Comparison of ENCODE assay signal across 9 cellular contexts in the genomic region with DNA sequence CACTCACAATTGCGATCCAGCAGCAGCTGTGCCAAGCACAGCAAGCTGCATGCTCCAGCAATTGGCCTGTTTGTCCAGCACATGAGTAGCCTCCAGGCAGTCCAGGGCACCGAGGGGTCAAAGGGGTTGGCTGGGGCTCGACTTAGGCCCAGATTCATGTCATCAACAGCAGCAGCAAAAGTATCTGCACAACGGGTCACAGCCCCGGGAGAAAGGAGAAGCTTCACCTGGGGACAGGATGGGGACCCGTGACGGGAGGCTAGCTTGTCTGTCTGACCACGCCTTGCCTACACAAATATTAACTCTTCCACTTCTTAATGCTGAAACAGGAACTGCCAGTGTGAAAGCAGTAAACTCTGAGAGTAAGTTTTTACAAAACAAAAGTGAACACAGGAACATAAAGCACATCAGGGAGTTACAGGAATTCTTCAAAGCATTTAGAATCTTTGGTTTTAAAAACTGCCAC.
DNase-seq lines count a peak whose midpoint lies in the region; ATAC-seq, FAIRE-seq and TF ChIP-seq lines count a peak whose summit lies in the region.
"Had no signal": no experiment of that assay in that cellular context is flagged by ENCODE, and none has a peak within 500 bp of the region (broad histone marks: within the 10 kb centered on the region; RNA-seq: fewer than 3 reads in every experiment).

No MANE protein-coding gene starts in this region.

- no peak for FAIRE-seq in small intestine (lab: Jason Lieb, UNC)

- peaks cover 29% of the 10 kb centered on the region for H3K4me1 ChIP-seq in adipocyte (ENCODE audit: control insufficient read depth, insufficient read depth, low read length)
- H3K4me1 ChIP-seq in small intestine (ENCODE audit: control insufficient read depth in 2 of 2, insufficient read depth in 1 of 2, low read depth in 1 of 2, low read length in 1 of 2) = no peaks in the 10 kb centered on the region

- peak; percentile 92 for ATAC-seq in GM19452 (IDR thresholded peaks at IDR 0.05; ENCODE audit: unreplicated experiment)
- peak; percentile 91 for ATAC-seq in HG03432 (IDR thresholded peaks at IDR 0.05; ENCODE audit: unreplicated experiment)

- TF ChIP-seq CTCF in WERI-Rb-1 (IDR thresholded peaks at IDR 0.05; ENCODE audit: low read depth, low read length) = no peak

- peak; percentile 37 for DNase-seq in COLO668 (lab: John Stamatoyannopoulos, UW; ENCODE audit: unreplicated experiment)
- no peak for DNase-seq in adipocyte (ENCODE audit: low read depth)
- peak; percentile 42 for DNase-seq in small intestine
- DNase-seq in GDM1 (lab: John Stamatoyannopoulos, UW) = no peak
- DNase-seq in WERI-Rb-1 = no peak
- DNase-seq in stimulated activated naive CD4-positive, alpha-beta T cell treated with Interleukin-2 at 50 U/mL for 16 hours (lab: John Stamatoyannopoulos, UW) = no peak

- H3K36me3 ChIP-seq in adipocyte (ENCODE audit: control insufficient read depth, insufficient read depth, low read length, severe bottlenecking) (no peaks in the 10 kb centered on the region), small intestine (ENCODE audit: control insufficient read depth in 2 of 2, insufficient read depth in 2 of 2, low read length in 2 of 2) (no peaks in the 10 kb centered on the region), WERI-Rb-1 (no peaks in the 10 kb centered on the region)
- H3K36me3 ChIP-seq: HAP-1 had no signal

- 21 to 29% (median 27%) methylated on average over 8 of the region's 8 CpGs for WGBS in small intestine, 3 donors

- peak overlapping the region; percentile 29 for H3K9ac ChIP-seq in adipocyte (ENCODE audit: low read length)

- peak overlapping the region in 1 of 2 donors; percentile 1 for H3K27ac ChIP-seq in small intestine (ENCODE audit: low read depth in 1 of 2, low read length in 1 of 2)
- no peak overlapping the region for H3K27ac ChIP-seq in WERI-Rb-1

- H3K27me3 ChIP-seq in adipocyte (replicated peaks; ENCODE audit: control insufficient read depth, insufficient read depth, low read length) = no peaks in the 10 kb centered on the region
- no peaks in the 10 kb centered on the region for H3K27me3 ChIP-seq in small intestine (ENCODE audit: control insufficient read depth in 2 of 2, insufficient read depth in 2 of 2, low read length in 2 of 2)
- H3K27me3 ChIP-seq in WERI-Rb-1 (ENCODE audit: insufficient read depth, low read depth, severe bottlenecking) = no peaks in the 10 kb centered on the region

- no peak overlapping the region for H3K4me3 ChIP-seq in adipocyte (ENCODE audit: low read length)
- no peak overlapping the region for H3K4me3 ChIP-seq in small intestine (ENCODE audit: low read depth in 1 of 2, low read length in 2 of 2)
- H3K4me3 ChIP-seq in WERI-Rb-1 (ENCODE audit: low read depth, low read length) = no peak overlapping the region
- H3K4me3 ChIP-seq: HAP-1 had no signal

- H3K9me3 ChIP-seq in adipocyte (ENCODE audit: control insufficient read depth, low read length) (no peaks in the 10 kb centered on the region), small intestine (ENCODE audit: control insufficient read depth, low read depth) (no peaks in the 10 kb centered on the region), WERI-Rb-1 (ENCODE audit: severe bottlenecking) (no peaks in the 10 kb centered on the region)
- H3K9me3 ChIP-seq: HAP-1 had no signal

Comparison
In these comparisons a context has a peak if more than half of its experiments do, and no peak if none do; other contexts are left out.
1. DNase-seq: peak in COLO668 (single experiment) and small intestine (single experiment); none in adipocyte (single experiment), GDM1 (single experiment), WERI-Rb-1 (single experiment) and stimulated activated naive CD4-positive, alpha-beta T cell treated with Interleukin-2 at 50 U/mL for 16 hours (single experiment).